Comparison of ENCODE assay signal across 17 cellular contexts in genomic region chr5:6201626-6202025, GRCh38.
DNase-seq lines count a peak whose midpoint lies in the region; ATAC-seq and TF ChIP-seq lines count a peak whose summit lies in the region.
"Had no signal": no experiment of that assay in that cellular context is flagged by ENCODE, and none has a peak within 500 bp of the region (broad histone marks: within the 10 kb centered on the region; RNA-seq: fewer than 3 reads in every experiment).

No MANE protein-coding gene starts in this region.

- H3K4me2 ChIP-seq in GM23248 (ENCODE audit: unreplicated experiment) (no peak overlapping the region), PC-3 (ENCODE audit: low read length) (0 out of 2 replicates have a peak overlapping the region, but pooled peaks have one; percentile 2)

- H3K4me1 ChIP-seq in GM23248 (ENCODE audit: insufficient read depth) (no peaks in the 10 kb centered on the region), PC-3 (ENCODE audit: insufficient read depth, low read length) (peaks cover 31% of the 10 kb centered on the region), upper lobe of left lung (no peaks in the 10 kb centered on the region)

- H4K20me1 ChIP-seq in GM23248 (ENCODE audit: insufficient read depth) (no peaks in the 10 kb centered on the region), PC-3 (ENCODE audit: low read length) (no peaks in the 10 kb centered on the region)

- H2AFZ ChIP-seq in GM23248 (no peak overlapping the region), PC-3 (ENCODE audit: low read length) (0 out of 2 replicates have a peak overlapping the region, but pooled peaks have one; percentile 1)

- no peak for TF ChIP-seq POLR2A in upper lobe of left lung (IDR thresholded peaks at IDR 0.05)

- H3K4me3 ChIP-seq in GM23248 (no peak overlapping the region), PC-3 (ENCODE audit: low read length) (no peak overlapping the region), choroid plexus epithelial cell (ENCODE audit: low read depth, low read length) (no peak overlapping the region), upper lobe of left lung (no peak overlapping the region)

- H3K9me3 ChIP-seq in GM23248 (ENCODE audit: low read depth) (no peaks in the 10 kb centered on the region), PC-3 (ENCODE audit: low read length) (peaks cover 3% of the 10 kb centered on the region; the same call in 1 of the 2 replicates), upper lobe of left lung (no peaks in the 10 kb centered on the region)

- TF ChIP-seq EP300 in upper lobe of left lung (IDR thresholded peaks at IDR 0.05), result no peak

- in situ Hi-C loops in GM23248 (cut with MboI), result no loop called here

- H3K79me2 ChIP-seq in GM23248 (ENCODE audit: insufficient read depth) (no peaks in the 10 kb centered on the region), PC-3 (ENCODE audit: low read length) (no peaks in the 10 kb centered on the region)

- WGBS in GM23248 (ENCODE audit: low coverage in 1 of 2, low lambda C conversion rate in 2 of 2, missing lambda C conversion rate in 2 of 2), 2 experiments, result 25 to 30% methylated on average over 6 of the region's 6 CpGs
- WGBS in upper lobe of left lung, 2 donors, result 80 to 88% methylated on average over 6 of the region's 6 CpGs

- H3F3A ChIP-seq in GM23248 (ENCODE audit: insufficient read depth) (0 out of 2 replicates have a peak, but pooled peaks cover 5% of the 10 kb centered on the region), PC-3 (ENCODE audit: low read length, unreplicated experiment) (no peaks in the 10 kb centered on the region)

- TF ChIP-seq CTCF in PC-3 (conservative IDR thresholded peaks at IDR 0.05; ENCODE audit: low read depth, low read length), result peak; percentile 60
- TF ChIP-seq CTCF in choroid plexus epithelial cell (conservative IDR thresholded peaks at IDR 0.05; ENCODE audit: low read depth, low read length), result peak; percentile 69
- TF ChIP-seq CTCF in upper lobe of left lung (IDR thresholded peaks at IDR 0.05), result no peak

- H3K9ac ChIP-seq in GM23248 (no peak overlapping the region), PC-3 (ENCODE audit: low read length) (no peak overlapping the region)

- BruUV-seq in PC-3 (replicated peaks; lab: Mats Ljungman, UMichigan), result no TSS peak

- intact Hi-C loops in PC-3 (cut with micrococcal nuclease), result no loop called here

- POLR2A ChIA-PET in PC-3 (lab: Charles Lee; ENCODE audit: unreplicated experiment), result no interaction called here

- H3K27me3 ChIP-seq in GM23248 (replicated peaks; ENCODE audit: insufficient read depth), result no peaks in the 10 kb centered on the region
- H3K27me3 ChIP-seq in PC-3 (ENCODE audit: low read length), result no peaks in the 10 kb centered on the region
- H3K27me3 ChIP-seq in upper lobe of left lung, result no peaks in the 10 kb centered on the region

- H3K27ac ChIP-seq in GM23248 (no peak overlapping the region), PC-3 (ENCODE audit: low read length) (no peak overlapping the region), upper lobe of left lung (no peak overlapping the region)
- H3K27ac ChIP-seq: C4-2B had no signal

- H3K36me3 ChIP-seq in GM23248 (ENCODE audit: low read depth) (no peaks in the 10 kb centered on the region), PC-3 (ENCODE audit: low read depth, low read length) (no peaks in the 10 kb centered on the region), upper lobe of left lung (no peaks in the 10 kb centered on the region)

- H3K9me2 ChIP-seq in GM23248 (ENCODE audit: insufficient read depth), result no peaks in the 10 kb centered on the region
- no peaks in the 10 kb centered on the region for H3K9me2 ChIP-seq in PC-3 (replicated peaks; ENCODE audit: low read length)

- ATAC-seq in PC-3 (no peak), upper lobe of left lung (ENCODE audit: low FRiP score in 2 of 2) (no peak), GM18870 (IDR thresholded peaks at IDR 0.05; ENCODE audit: unreplicated experiment) (no peak)

- CTCF ChIA-PET in PC-3 (lab: Charles Lee), result no interaction called here

- DNase-seq in GM23248 (peak; percentile 34), PC-3 (peak; percentile 97), choroid plexus epithelial cell (ENCODE audit: low read depth) (peak; percentile 88), stromal cell of bone marrow (ENCODE audit: low read depth) (peak; percentile 22), DMS153 (lab: John Stamatoyannopoulos, UW) (no peak), T-helper 1 cell (no peak), upper lobe of left lung (no peak)
- DNase-seq: H9, Karpas-422, NCI-H1417 treated with DMSO at 0.1 percent for 48 hours, NCI-H2081, NCI-H345, NCI-H69, SHP77 treated with DMSO at 0.1 percent for 48 hours, T-helper 2 cell had no signal

Comparison
In these comparisons a context has a peak if more than half of its experiments do, and no peak if none do; other contexts are left out.
1. DNase-seq: peak in GM23248 (single experiment), PC-3 (single experiment), choroid plexus epithelial cell (single experiment) and stromal cell of bone marrow (single experiment); none in DMS153 (single experiment), T-helper 1 cell (0 of 5) and upper lobe of left lung (0 of 2).
2. CTCF ChIP-seq: peak in PC-3 (single experiment) and choroid plexus epithelial cell (single experiment); none in upper lobe of left lung (0 of 6).